9 cellular contexts compared by ENCODE assay signal in genomic region chr9:127546125-127546832, GRCh38.
DNase-seq lines count a peak whose midpoint lies in the region; ATAC-seq and TF ChIP-seq lines count a peak whose summit lies in the region.
"Had no signal": no experiment of that assay in that cellular context is flagged by ENCODE, and none has a peak within 500 bp of the region (broad histone marks: within the 10 kb centered on the region; RNA-seq: fewer than 3 reads in every experiment).

No MANE protein-coding gene starts in this region.

- H3K9me3 ChIP-seq in mucosa of rectum (ENCODE audit: control insufficient read depth in 2 of 2, low read length in 2 of 2): no peaks in the 10 kb centered on the region
- no peaks in the 10 kb centered on the region for H3K9me3 ChIP-seq in tibial nerve

- peak overlapping the region; percentile 49 for H3K27ac Mint-ChIP-seq in activated naive CD4-positive, alpha-beta T cell treated with anti-CD3 and anti-CD28 coated beads, Interleukin-2, amount 50 U/mL, for 24 hours
- H3K27ac Mint-ChIP-seq in activated naive CD4-positive, alpha-beta T cell treated with anti-CD3 and anti-CD28 coated beads for 36 hours: no peak overlapping the region
- H3K27ac Mint-ChIP-seq in MCF 10A (ENCODE audit: low read depth, unreplicated experiment): peak overlapping the region; percentile 90

- no peaks in the 10 kb centered on the region for H3K36me3 Mint-ChIP-seq in activated naive CD4-positive, alpha-beta T cell treated with anti-CD3 and anti-CD28 coated beads, Interleukin-2, amount 50 U/mL, for 24 hours
- H3K36me3 Mint-ChIP-seq in activated naive CD4-positive, alpha-beta T cell treated with anti-CD3 and anti-CD28 coated beads for 36 hours (ENCODE audit: low read depth): no peaks in the 10 kb centered on the region
- peaks cover 47% of the 10 kb centered on the region for H3K36me3 Mint-ChIP-seq in MCF 10A (ENCODE audit: insufficient read depth, unreplicated experiment)

- WGBS in tibial nerve, 2 donors: 45 to 53% methylated on average over 8 to 13 of the region's 14 CpGs

- BruUV-seq in MCF 10A (replicated peaks; lab: Mats Ljungman, UMichigan): no TSS peak

- H3K4me3 Mint-ChIP-seq in activated naive CD4-positive, alpha-beta T cell treated with anti-CD3 and anti-CD28 coated beads, Interleukin-2, amount 50 U/mL, for 24 hours: no peak overlapping the region
- H3K4me3 Mint-ChIP-seq in activated naive CD4-positive, alpha-beta T cell treated with anti-CD3 and anti-CD28 coated beads for 36 hours: no peak overlapping the region
- peak overlapping the region; percentile 64 for H3K4me3 Mint-ChIP-seq in MCF 10A (ENCODE audit: unreplicated experiment)

- peak overlapping the region; percentile 79 to 87 for H3K27ac ChIP-seq in mucosa of rectum (ENCODE audit: low read depth in 2 of 2, low read length in 2 of 2)
- peak overlapping the region; percentile 47 to 95 (median 86) for H3K27ac ChIP-seq in tibial nerve

- no peak for DNase-seq in activated naive CD4-positive, alpha-beta T cell treated with anti-CD3 and anti-CD28 coated beads for 36 hours
- DNase-seq in MCF 10A (ENCODE audit: unreplicated experiment) (no peak), tibial nerve (ENCODE audit: low spot score in 2 of 2) (no peak)
- no peak for DNase-seq in activated CD8-positive, alpha-beta memory T cell treated with anti-CD3 and anti-CD28 coated beads, Interleukin-2, amount 50 U/mL, for 48 hours
- DNase-seq: activated CD4-positive, CD25-positive, alpha-beta regulatory T cell treated with anti-CD3 and anti-CD28 coated beads, Interleukin-2, amount 50 U/mL, for 72 hours had no signal

- no peak for TF ChIP-seq EP300 in tibial nerve (IDR thresholded peaks at IDR 0.05)

- peaks cover 49 to 53% of the 10 kb centered on the region in 2 donors for H3K4me1 ChIP-seq in mucosa of rectum (ENCODE audit: control insufficient read depth in 2 of 2, insufficient read depth in 2 of 2, low read length in 2 of 2)
- H3K4me1 ChIP-seq in tibial nerve: peaks cover 0 to 98% (median 86%) of the 10 kb centered on the region in 4 donors

- peak overlapping the region in 1 of 2 donors; percentile 54 for H3K9ac ChIP-seq in mucosa of rectum (ENCODE audit: low read depth in 1 of 2, low read length in 2 of 2)

- H3K36me3 ChIP-seq in mucosa of rectum (ENCODE audit: control insufficient read depth in 2 of 2, insufficient read depth in 2 of 2, low read length in 2 of 2) (peaks cover 10 to 18% of the 10 kb centered on the region in 2 donors), tibial nerve (peaks cover 0 to 8% (median 0%) of the 10 kb centered on the region in 3 donors)

- POLR2A ChIA-PET in MCF 10A (lab: Yijun Ruan, JAX): no interaction called here

- H3K27me3 ChIP-seq in mucosa of rectum (ENCODE audit: control insufficient read depth in 2 of 2, insufficient read depth in 2 of 2, low read length in 2 of 2) (no peaks in the 10 kb centered on the region), tibial nerve (no peaks in the 10 kb centered on the region)

- H3K4me3 ChIP-seq in mucosa of rectum (ENCODE audit: low read length in 2 of 2) (no peak overlapping the region), tibial nerve (no peak overlapping the region)

- no peaks in the 10 kb centered on the region for H3K27me3 Mint-ChIP-seq in activated naive CD4-positive, alpha-beta T cell treated with anti-CD3 and anti-CD28 coated beads, Interleukin-2, amount 50 U/mL, for 24 hours
- no peaks in the 10 kb centered on the region for H3K27me3 Mint-ChIP-seq in activated naive CD4-positive, alpha-beta T cell treated with anti-CD3 and anti-CD28 coated beads for 36 hours (ENCODE audit: low read depth)
- H3K27me3 Mint-ChIP-seq in MCF 10A (ENCODE audit: insufficient read depth, unreplicated experiment): no peaks in the 10 kb centered on the region

- TF ChIP-seq CTCF in MCF 10A (IDR thresholded peaks at IDR 0.05; ENCODE audit: unreplicated experiment): no peak
- TF ChIP-seq CTCF in tibial nerve (IDR thresholded peaks at IDR 0.05): no peak

- ATAC-seq in HG02973 (IDR thresholded peaks at IDR 0.05; ENCODE audit: unreplicated experiment) (no peak), HG03469 (IDR thresholded peaks at IDR 0.05; ENCODE audit: unreplicated experiment) (no peak)

- H3K4me1 Mint-ChIP-seq in activated naive CD4-positive, alpha-beta T cell treated with anti-CD3 and anti-CD28 coated beads, Interleukin-2, amount 50 U/mL, for 24 hours: no peaks in the 10 kb centered on the region
- no peaks in the 10 kb centered on the region for H3K4me1 Mint-ChIP-seq in activated naive CD4-positive, alpha-beta T cell treated with anti-CD3 and anti-CD28 coated beads for 36 hours (ENCODE audit: low read depth)
- peaks cover 36% of the 10 kb centered on the region for H3K4me1 Mint-ChIP-seq in MCF 10A (ENCODE audit: insufficient read depth, unreplicated experiment)

- intact Hi-C loops in activated naive CD4-positive, alpha-beta T cell treated with anti-CD3 and anti-CD28 coated beads for 36 hours (cut with micrococcal nuclease): no loop called here
- intact Hi-C loops in MCF 10A (cut with micrococcal nuclease): no loop called here

- CTCF ChIA-PET in activated naive CD4-positive, alpha-beta T cell treated with anti-CD3 and anti-CD28 coated beads for 36 hours (lab: Charles Lee): no interaction called here
- CTCF ChIA-PET in MCF 10A (lab: Yijun Ruan, JAX): interaction anchor here (0.9 kb wide), 1 partner anchor 12 kb away, joined by 3 read pairs; no protein-coding TSS in a partner anchor

- no peaks in the 10 kb centered on the region for H3K9me3 Mint-ChIP-seq in activated naive CD4-positive, alpha-beta T cell treated with anti-CD3 and anti-CD28 coated beads, Interleukin-2, amount 50 U/mL, for 24 hours
- no peaks in the 10 kb centered on the region for H3K9me3 Mint-ChIP-seq in activated naive CD4-positive, alpha-beta T cell treated with anti-CD3 and anti-CD28 coated beads for 36 hours
- no peaks in the 10 kb centered on the region for H3K9me3 Mint-ChIP-seq in MCF 10A (ENCODE audit: unreplicated experiment)

- TF ChIP-seq POLR2A in tibial nerve (IDR thresholded peaks at IDR 0.05): no peak
